Comparison of ENCODE assay signal across 7 cellular contexts in genomic region chr16:84065536-84066132, GRCh38. TPM values are rescaled to one million over a fixed set of nuclear protein-coding genes. Genes with fewer than 3 reads are reported as not detected.
DNase-seq lines count a peak whose midpoint lies in the region; ATAC-seq, FAIRE-seq and TF ChIP-seq lines count a peak whose summit lies in the region.

No MANE protein-coding gene starts in this region.

- CTCF ChIA-PET in SK-N-SH (lab: Yijun Ruan, JAX), result interaction anchor here (0.6 to 21.4 kb wide), 57 partner anchors 9 to 1755 kb away, joined by 3 to 470 read pairs (median 4); partner anchors contain the start of genes MBTPS1, OSGIN1, SLC38A8 and TAF1C

- H2AFZ ChIP-seq in Loucy (ENCODE audit: low read length) (no peak overlapping the region), SK-N-SH (ENCODE audit: low read depth) (no peak overlapping the region)

- no peak for TF ChIP-seq POLR2A in vagina (IDR thresholded peaks at IDR 0.05)

- intact Hi-C loops in vagina (cut with DNase I), result loop anchor here (10.0 kb wide), 1 partner anchor 101 kb away; the partner anchor contains the start of gene NECAB2

- no peaks in the 10 kb centered on the region for H4K20me1 ChIP-seq in Loucy (ENCODE audit: insufficient read depth, low read length, poor library complexity, severe bottlenecking)
- peaks cover 4% of the 10 kb centered on the region; the same call in 1 of the 2 replicates for H4K20me1 ChIP-seq in SK-N-SH (ENCODE audit: insufficient read depth)

- no peaks in the 10 kb centered on the region for H3F3A ChIP-seq in Loucy (ENCODE audit: low read depth)
- H3F3A ChIP-seq in SK-N-SH (replicated peaks; ENCODE audit: insufficient read depth), result peaks cover 16% of the 10 kb centered on the region

- H3K9me2 ChIP-seq in Loucy (replicated peaks; ENCODE audit: low read depth, low read length) (no peaks in the 10 kb centered on the region), SK-N-SH (no peaks in the 10 kb centered on the region)

- no peaks in the 10 kb centered on the region for H3K4me1 ChIP-seq in Loucy (ENCODE audit: insufficient read depth, low read length, poor library complexity, severe bottlenecking)
- peaks cover 0 to 6% of the 10 kb centered on the region in 2 experiments; a peak in 2 of 4 replicates for H3K4me1 ChIP-seq in SK-N-SH (ENCODE audit: control insufficient read depth in 1 of 2, insufficient read depth in 2 of 2, low read depth in 1 of 2, low read length in 1 of 2)
- H3K4me1 ChIP-seq in vagina, result no peaks in the 10 kb centered on the region

- H3K9me3 ChIP-seq in Loucy (ENCODE audit: insufficient read depth, low read depth, low read length) (no peaks in the 10 kb centered on the region), SK-N-SH (no peaks in the 10 kb centered on the region), vagina (no peaks in the 10 kb centered on the region)

- POLR2A ChIA-PET in SK-N-SH (lab: Yijun Ruan, JAX), result no interaction called here

- H3K9ac ChIP-seq in Loucy (ENCODE audit: low read depth, low read length, poor library complexity, severe bottlenecking) (no peak overlapping the region), SK-N-SH (no peak overlapping the region)

- TF ChIP-seq CTCF in Loucy (conservative IDR thresholded peaks at IDR 0.05; ENCODE audit: low read length), result peak; percentile 70
- TF ChIP-seq CTCF in SK-N-SH (IDR thresholded peaks at IDR 0.05), result peak; percentile 76
- peak in 1 of 3 experiments; percentile 46 for TF ChIP-seq CTCF in vagina (IDR thresholded peaks at IDR 0.05)

- H3K4me2 ChIP-seq in Loucy (ENCODE audit: low read depth, low read length, poor library complexity, severe bottlenecking), result no peak overlapping the region
- H3K4me2 ChIP-seq in SK-N-SH, result no peak overlapping the region

- H3K79me2 ChIP-seq in Loucy (ENCODE audit: insufficient read depth, low read length) (no peaks in the 10 kb centered on the region), SK-N-SH (ENCODE audit: insufficient read depth) (no peaks in the 10 kb centered on the region)

- peak; percentile 78 for TF ChIP-seq RAD21 in SK-N-SH (IDR thresholded peaks at IDR 0.05; ENCODE audit: low read length)

- no peaks in the 10 kb centered on the region for H3K27me3 ChIP-seq in Loucy (ENCODE audit: insufficient read depth, low read length, poor library complexity, severe bottlenecking)
- no peaks in the 10 kb centered on the region for H3K27me3 ChIP-seq in SK-N-SH (ENCODE audit: insufficient read depth)
- no peaks in the 10 kb centered on the region for H3K27me3 ChIP-seq in vagina

- TF ChIP-seq EP300 in SK-N-SH (IDR thresholded peaks at IDR 0.05; ENCODE audit: borderline replicate concordance in 1 of 2, low read depth in 1 of 2, low read length in 1 of 2), result no peak

- H3K36me3 ChIP-seq in Loucy (ENCODE audit: insufficient read depth, low read length) (peaks cover 94% of the 10 kb centered on the region), SK-N-SH (replicated peaks in 1 of 2; ENCODE audit: control insufficient read depth in 1 of 2, insufficient read depth in 2 of 2, low read length in 1 of 2) (peaks cover 46 to 78% of the 10 kb centered on the region in 2 experiments), vagina (peaks cover 0 to 86% of the 10 kb centered on the region in 2 donors)

- ATAC-seq in HG02840 (IDR thresholded peaks at IDR 0.05; ENCODE audit: low FRiP score, unreplicated experiment), result no peak

- WGBS in SK-N-SH (ENCODE audit: low lambda C conversion rate), result 33% methylated on average over 12 of the region's 12 CpGs

- FAIRE-seq in G401.6 (lab: Jason Lieb, UNC), result peak; percentile 90

- H3K4me3 ChIP-seq in Loucy (ENCODE audit: low read length, poor library complexity, severe bottlenecking) (no peak overlapping the region), SK-N-SH (ENCODE audit: low read depth in 2 of 2, low read length in 1 of 2) (no peak overlapping the region), vagina (no peak overlapping the region)

- peak; percentile 63 for DNase-seq in SK-N-SH
- peak; percentile 8 for DNase-seq in epithelial cell of prostate (ENCODE audit: low read depth, low spot score)
- DNase-seq in myocyte (ENCODE audit: low read depth), result peak; percentile 57
- DNase-seq in vagina (ENCODE audit: extremely low spot score in 2 of 2), result no peak

- H3K27ac ChIP-seq in SK-N-SH (ENCODE audit: low read depth in 2 of 2, low read length in 1 of 2), result no peak overlapping the region
- no peak overlapping the region for H3K27ac ChIP-seq in epithelial cell of prostate
- no peak overlapping the region for H3K27ac ChIP-seq in vagina

TF ChIP-seq in SK-N-SH, 30 proteins besides CTCF, POLR2A, EP300 and RAD21:
- TF ChIP-seq EZH2phosphoT487 (IDR thresholded peaks at IDR 0.05; ENCODE audit: borderline replicate concordance, low read depth) (no peak), SMC3 (IDR thresholded peaks at IDR 0.05; ENCODE audit: low read depth, low read length) (peak; percentile 82)
TF ChIP-seq in SK-N-SH: peak in this region for 1.

RNA-seq across cellular contexts. Expression of gene SLC38A8, which starts 23.0 kb away (rescaled TPM):
- 0.08 TPM in 1 of 2 replicates, not detected in the other for polyA plus RNA-seq in SK-N-SH (2012; rRNA removed)
- not detected in 2 replicates for polyA plus RNA-seq in SK-N-SH (2012; cell fraction: cytosol; rRNA removed)
- polyA plus RNA-seq in SK-N-SH (2012; cell fraction: nucleus; rRNA removed), result not detected in 2 replicates
- total RNA-seq in myocyte (not detected in 2 replicates), vagina (not detected)
- 0.20 TPM for polyA plus RNA-seq in myocyte (2012)

RNA-seq across cellular contexts. Expression of gene MBTPS1, which starts 51.1 kb away (rescaled TPM):
- 81.6 and 84.9 TPM in 2 replicates for polyA plus RNA-seq in SK-N-SH (2012; rRNA removed)
- polyA plus RNA-seq in SK-N-SH (2012; cell fraction: cytosol; rRNA removed), result 81.9 and 82.5 TPM in 2 replicates
- 140 and 164 TPM in 2 replicates for polyA plus RNA-seq in SK-N-SH (2012; cell fraction: nucleus; rRNA removed)
- total RNA-seq in myocyte, result 42.1 and 53.5 TPM in 2 replicates
- 69.7 TPM for polyA plus RNA-seq in myocyte (2012)
- 71.0 TPM for total RNA-seq in vagina

Comparison
In these comparisons a context has a peak if more than half of its experiments do, and no peak if none do; other contexts are left out.
1. DNase-seq: peak in SK-N-SH (single experiment), epithelial cell of prostate (single experiment) and myocyte (single experiment); none in vagina (0 of 2).